In genomic region chr17:3704931-3705717, GRCh38 we compare ENCODE assay signal across 17 cellular contexts. TPM values are rescaled to one million over a fixed set of nuclear protein-coding genes. Genes with fewer than 3 reads are reported as not detected.
DNase-seq lines count a peak whose midpoint lies in the region; ATAC-seq, FAIRE-seq and TF ChIP-seq lines count a peak whose summit lies in the region.
"Had no signal": no experiment of that assay in that cellular context is flagged by ENCODE, and none has a peak within 500 bp of the region (broad histone marks: within the 10 kb centered on the region; RNA-seq: fewer than 3 reads in every experiment).

No MANE protein-coding gene starts in this region.

- H3K4me1 Mint-ChIP-seq in stimulated activated naive B cell treated with anti-CD40 and anti-IgM and Interleukin-4, amounts not matched to agents 10 μg/mL and 1 μg/mL and 100 μg/mL, for 72 hours, result peaks cover 20 to 56% of the 10 kb centered on the region in 2 donors

- ATAC-seq in Right ventricle myocardium inferior (no peak), GM19455 (IDR thresholded peaks at IDR 0.05; ENCODE audit: unreplicated experiment) (no peak)
- peak in 1 of 2 donors; percentile 18 for ATAC-seq in stimulated activated naive B cell treated with anti-CD40 and anti-IgM and Interleukin-4, amounts not matched to agents 10 μg/mL and 1 μg/mL and 100 μg/mL, for 72 hours (replicated peaks)
- ATAC-seq: GM12878 had no signal

- H3K4me3 ChIP-seq in left ventricle myocardium inferior (no peak overlapping the region), bronchial epithelial cell (ENCODE audit: low read depth, low read length) (no peak overlapping the region), osteoblast (ENCODE audit: insufficient read depth, low read length) (no peak overlapping the region), SK-N-SH (ENCODE audit: low read depth in 2 of 2, low read length in 1 of 2) (no peak overlapping the region)
- H3K4me3 ChIP-seq: GM12878, HAP-1 had no signal

- H3K36me3 ChIP-seq in left ventricle myocardium inferior, result no peaks in the 10 kb centered on the region
- no peaks in the 10 kb centered on the region for H3K36me3 ChIP-seq in bronchial epithelial cell (ENCODE audit: control insufficient read depth, insufficient read depth, low read length)
- no peaks in the 10 kb centered on the region for H3K36me3 ChIP-seq in osteoblast (ENCODE audit: insufficient read depth, low read length)
- H3K36me3 ChIP-seq in SK-N-SH (replicated peaks in 1 of 2; ENCODE audit: control insufficient read depth in 1 of 2, insufficient read depth in 2 of 2, low read length in 1 of 2), result no peaks in the 10 kb centered on the region
- H3K36me3 ChIP-seq: HAP-1 had no signal

- CTCF ChIA-PET in SK-N-SH (lab: Yijun Ruan, JAX), result no interaction called here

- no peaks in the 10 kb centered on the region for H3K9me3 ChIP-seq in left ventricle myocardium inferior (replicated peaks)
- H3K9me3 ChIP-seq in osteoblast (ENCODE audit: low read depth, low read length), result no peaks in the 10 kb centered on the region
- no peaks in the 10 kb centered on the region for H3K9me3 ChIP-seq in SK-N-SH
- H3K9me3 ChIP-seq: HAP-1 had no signal

- H3K79me2 ChIP-seq in osteoblast (ENCODE audit: insufficient read depth, low read length) (no peaks in the 10 kb centered on the region), SK-N-SH (ENCODE audit: insufficient read depth) (no peaks in the 10 kb centered on the region)

- peak overlapping the region; percentile 66 for H3K27ac Mint-ChIP-seq in stimulated activated naive B cell treated with anti-CD40 and anti-IgM and Interleukin-4, amounts not matched to agents 10 μg/mL and 1 μg/mL and 100 μg/mL, for 72 hours
- H3K27ac Mint-ChIP-seq: B cell; CD4-positive, alpha-beta T cell had no signal

- H3K27me3 Mint-ChIP-seq in stimulated activated naive B cell treated with anti-CD40 and anti-IgM and Interleukin-4, amounts not matched to agents 10 μg/mL and 1 μg/mL and 100 μg/mL, for 72 hours, result no peaks in the 10 kb centered on the region
- H3K27me3 Mint-ChIP-seq: B cell; CD4-positive, alpha-beta T cell had no signal

- intact Hi-C loops in Right ventricle myocardium inferior (cut with DNase I), result no loop called here
- intact Hi-C loops in left ventricle myocardium inferior (cut with micrococcal nuclease), result no loop called here

- H3K27ac ChIP-seq in left ventricle myocardium inferior (replicated peaks), result no peak overlapping the region
- no peak overlapping the region for H3K27ac ChIP-seq in osteoblast (ENCODE audit: low read depth, low read length)
- H3K27ac ChIP-seq in SK-N-SH (ENCODE audit: low read depth in 2 of 2, low read length in 1 of 2), result no peak overlapping the region

- H3K4me1 ChIP-seq in left ventricle myocardium inferior (no peaks in the 10 kb centered on the region), osteoblast (ENCODE audit: insufficient read depth, low read length) (no peaks in the 10 kb centered on the region), SK-N-SH (ENCODE audit: control insufficient read depth in 1 of 2, insufficient read depth in 2 of 2, low read depth in 1 of 2, low read length in 1 of 2) (no peaks in the 10 kb centered on the region)

- peak; percentile 6 for DNase-seq in Right ventricle myocardium inferior (ENCODE audit: missing footprints)
- DNase-seq in left ventricle myocardium inferior, result no peak
- DNase-seq in bronchial epithelial cell (ENCODE audit: low read depth), result no peak
- peak; percentile 69 for DNase-seq in osteoblast (ENCODE audit: insufficient read length, low spot score, missing footprints)
- no peak for DNase-seq in stimulated activated naive B cell treated with anti-CD40 and anti-IgM and Interleukin-4, amounts not matched to agents 10 μg/mL and 1 μg/mL and 100 μg/mL, for 72 hours
- no peak for DNase-seq in SK-N-DZ (ENCODE audit: low spot score)
- no peak for DNase-seq in SK-N-SH
- DNase-seq: C1 segment of cervical spinal cord; Calu3; CD4-positive, alpha-beta T cell; DMS 273 treated with DMSO at 0.1 percent for 48 hours; GOT3 had no signal

- peaks cover 7 to 11% of the 10 kb centered on the region in 2 donors for H3K36me3 Mint-ChIP-seq in stimulated activated naive B cell treated with anti-CD40 and anti-IgM and Interleukin-4, amounts not matched to agents 10 μg/mL and 1 μg/mL and 100 μg/mL, for 72 hours

- no peaks in the 10 kb centered on the region for H3K9me2 ChIP-seq in SK-N-SH

- H3K4me2 ChIP-seq in osteoblast (ENCODE audit: insufficient read depth, low read length) (no peak overlapping the region), SK-N-SH (no peak overlapping the region)

- peak; percentile 92 for FAIRE-seq in bronchial epithelial cell (lab: Jason Lieb, UNC)
- FAIRE-seq: GM12878, GM18507 had no signal

- H3K9ac ChIP-seq in SK-N-SH, result no peak overlapping the region

- no peak for TF ChIP-seq EP300 in SK-N-SH (IDR thresholded peaks at IDR 0.05; ENCODE audit: borderline replicate concordance in 1 of 2, low read depth in 1 of 2, low read length in 1 of 2)

- POLR2A ChIA-PET in SK-N-SH (lab: Yijun Ruan, JAX), result no interaction called here

- H3K4me3 Mint-ChIP-seq in stimulated activated naive B cell treated with anti-CD40 and anti-IgM and Interleukin-4, amounts not matched to agents 10 μg/mL and 1 μg/mL and 100 μg/mL, for 72 hours, result no peak overlapping the region
- H3K4me3 Mint-ChIP-seq: B cell; CD4-positive, alpha-beta T cell had no signal

- TF ChIP-seq CTCF in left ventricle myocardium inferior (IDR thresholded peaks at IDR 0.05; ENCODE audit: borderline replicate concordance), result no peak
- TF ChIP-seq CTCF in bronchial epithelial cell (IDR thresholded peaks at IDR 0.05; ENCODE audit: insufficient read depth, low read length, severe bottlenecking), result no peak
- TF ChIP-seq CTCF in osteoblast (IDR thresholded peaks at IDR 0.05; ENCODE audit: extremely low read depth, low read depth, low read length), result no peak
- no peak for TF ChIP-seq CTCF in SK-N-SH (IDR thresholded peaks at IDR 0.05)

- H4K20me1 ChIP-seq in osteoblast (ENCODE audit: insufficient read depth, low read length) (no peaks in the 10 kb centered on the region), SK-N-SH (ENCODE audit: insufficient read depth) (no peaks in the 10 kb centered on the region)

- no peaks in the 10 kb centered on the region for H3F3A ChIP-seq in SK-N-SH (replicated peaks; ENCODE audit: insufficient read depth)

- H3K27me3 ChIP-seq in left ventricle myocardium inferior (ENCODE audit: low read depth) (no peaks in the 10 kb centered on the region), bronchial epithelial cell (ENCODE audit: control insufficient read depth, insufficient read depth, low read length) (no peaks in the 10 kb centered on the region), osteoblast (ENCODE audit: insufficient read depth, low read length) (no peaks in the 10 kb centered on the region), SK-N-SH (ENCODE audit: insufficient read depth) (no peaks in the 10 kb centered on the region)

- peaks cover 0 to 2% of the 10 kb centered on the region in 2 donors for H3K9me3 Mint-ChIP-seq in stimulated activated naive B cell treated with anti-CD40 and anti-IgM and Interleukin-4, amounts not matched to agents 10 μg/mL and 1 μg/mL and 100 μg/mL, for 72 hours
- H3K9me3 Mint-ChIP-seq: CD4-positive, alpha-beta T cell had no signal

- 72% methylated on average over 20 of the region's 20 CpGs for WGBS in SK-N-SH (ENCODE audit: low lambda C conversion rate)

- H2AFZ ChIP-seq in osteoblast (ENCODE audit: low read length), result no peak overlapping the region
- H2AFZ ChIP-seq in SK-N-SH (ENCODE audit: low read depth), result no peak overlapping the region

- no peak for TF ChIP-seq RAD21 in SK-N-SH (IDR thresholded peaks at IDR 0.05; ENCODE audit: low read length)

TF ChIP-seq in SK-N-SH, 30 proteins besides CTCF, POLR2A, EP300 and RAD21 (continues in another document):
- TF ChIP-seq TCF12 (IDR thresholded peaks at IDR 0.05) (no peak), GATA2 (CRISPR knock-in tag; IDR thresholded peaks at IDR 0.05) (no peak), MEF2A (IDR thresholded peaks at IDR 0.05; ENCODE audit: borderline replicate concordance, low read depth) (no peak), SMC3 (IDR thresholded peaks at IDR 0.05; ENCODE audit: low read depth, low read length) (no peak), CHD2 (IDR thresholded peaks at IDR 0.05; ENCODE audit: low read length, partially characterized antibody) (no peak), TEAD4 (IDR thresholded peaks at IDR 0.05; ENCODE audit: borderline replicate concordance, insufficient read depth) (no peak)

RNA-seq across cellular contexts. Expression of gene P2RX5, which starts 9.2 kb away (rescaled TPM):
- total RNA-seq in Right ventricle myocardium inferior (19.4 TPM), left ventricle myocardium inferior (18.3 TPM), bronchial epithelial cell (0.38 and 0.53 TPM in 2 replicates), osteoblast (0.36 TPM in 1 of 2 replicates, not detected in the other)
- polyA plus RNA-seq in SK-N-DZ (2014; cell fraction: cytosol; rRNA removed), result 7.1 and 12.2 TPM in 2 replicates
- 14.6 and 15.2 TPM in 2 replicates for polyA plus RNA-seq in SK-N-DZ (2014; cell fraction: nucleus; rRNA removed)
- polyA plus RNA-seq in SK-N-SH (2012; rRNA removed), result 0.71 and 0.97 TPM in 2 replicates
- 0.62 and 0.94 TPM in 2 replicates for polyA plus RNA-seq in SK-N-SH (2012; cell fraction: cytosol; rRNA removed)
- 2.0 and 2.2 TPM in 2 replicates for polyA plus RNA-seq in SK-N-SH (2012; cell fraction: nucleus; rRNA removed)

RNA-seq across cellular contexts. Expression of gene HASPIN, which starts 18.6 kb away (rescaled TPM):
- total RNA-seq in Right ventricle myocardium inferior (0.22 TPM), left ventricle myocardium inferior (0.33 TPM), bronchial epithelial cell (0.53 and 0.64 TPM in 2 replicates), osteoblast (1.4 and 1.5 TPM in 2 replicates)
- polyA plus RNA-seq in SK-N-DZ (2014; cell fraction: cytosol; rRNA removed), result 15.4 and 20.0 TPM in 2 replicates
- 5.6 TPM in 2 replicates for polyA plus RNA-seq in SK-N-DZ (2014; cell fraction: nucleus; rRNA removed)
- polyA plus RNA-seq in SK-N-SH (2012; rRNA removed), result 1.2 and 1.4 TPM in 2 replicates
- 1.2 and 1.6 TPM in 2 replicates for polyA plus RNA-seq in SK-N-SH (2012; cell fraction: cytosol; rRNA removed)
- polyA plus RNA-seq in SK-N-SH (2012; cell fraction: nucleus; rRNA removed), result 0.55 and 0.80 TPM in 2 replicates

RNA-seq across cellular contexts. Expression of gene EMC6, which starts 36.5 kb away (rescaled TPM):
- 65.5 TPM for total RNA-seq in Right ventricle myocardium inferior
- total RNA-seq in left ventricle myocardium inferior, result 57.0 TPM
- total RNA-seq in bronchial epithelial cell, result 21.3 and 26.1 TPM in 2 replicates
- 12.7 and 13.8 TPM in 2 replicates for total RNA-seq in osteoblast
- 52.3 and 64.4 TPM in 2 replicates for polyA plus RNA-seq in SK-N-DZ (2014; cell fraction: cytosol; rRNA removed)
- 29.8 and 34.7 TPM in 2 replicates for polyA plus RNA-seq in SK-N-DZ (2014; cell fraction: nucleus; rRNA removed)
- polyA plus RNA-seq in SK-N-SH (2012; rRNA removed), result 56.6 and 64.4 TPM in 2 replicates
- polyA plus RNA-seq in SK-N-SH (2012; cell fraction: cytosol; rRNA removed), result 37.8 and 55.1 TPM in 2 replicates
- polyA plus RNA-seq in SK-N-SH (2012; cell fraction: nucleus; rRNA removed), result 20.0 and 20.1 TPM in 2 replicates

RNA-seq across cellular contexts. Expression of gene TAX1BP3, which starts 36.7 kb away (rescaled TPM):
- total RNA-seq in Right ventricle myocardium inferior, result 157 TPM
- 165 TPM for total RNA-seq in left ventricle myocardium inferior
- 150 and 200 TPM in 2 replicates for total RNA-seq in bronchial epithelial cell
- total RNA-seq in osteoblast, result 149 and 164 TPM in 2 replicates
- polyA plus RNA-seq in SK-N-DZ (2014; cell fraction: cytosol; rRNA removed), result 45.7 and 61.2 TPM in 2 replicates
- polyA plus RNA-seq in SK-N-DZ (2014; cell fraction: nucleus; rRNA removed), result 27.5 and 33.3 TPM in 2 replicates
- 165 and 192 TPM in 2 replicates for polyA plus RNA-seq in SK-N-SH (2012; rRNA removed)
- polyA plus RNA-seq in SK-N-SH (2012; cell fraction: cytosol; rRNA removed), result 129 and 173 TPM in 2 replicates
- 92.2 and 93.2 TPM in 2 replicates for polyA plus RNA-seq in SK-N-SH (2012; cell fraction: nucleus; rRNA removed)

Comparison
In these comparisons a context has a peak if more than half of its experiments do, and no peak if none do; other contexts are left out.
1. DNase-seq: peak in Right ventricle myocardium inferior (single experiment) and osteoblast (single experiment); none in left ventricle myocardium inferior (single experiment), bronchial epithelial cell (single experiment), stimulated activated naive B cell treated with anti-CD40 and anti-IgM and Interleukin-4, amounts not matched to agents 10 μg/mL and 1 μg/mL and 100 μg/mL, for 72 hours (single experiment), SK-N-DZ (single experiment) and SK-N-SH (single experiment).
2. RNA of gene P2RX5, which starts 9.2 kb away (total RNA-seq): 19.4 TPM in Right ventricle myocardium inferior (single experiment) and 18.3 TPM in left ventricle myocardium inferior (single experiment); 0.38 to 0.53 TPM in bronchial epithelial cell and 0.36 TPM in osteoblast; every median in the first group is over 10 times any median in the second.